ENCODE assay signal across 1 cellular context in genomic region chr2:72778410-72778809, GRCh38.
TF ChIP-seq lines count a peak whose summit lies in the region.

No MANE protein-coding gene starts in this region.

TF ChIP-seq in IMR-90, 13 proteins besides CTCF, POLR2A, EP300 and RAD21 (continued from another document):
- TF ChIP-seq ELK1 (IDR thresholded peaks at IDR 0.05; ENCODE audit: borderline replicate concordance, low read depth, low read length) = no peak
